9 cellular contexts compared by ENCODE assay signal in the genomic region with DNA sequence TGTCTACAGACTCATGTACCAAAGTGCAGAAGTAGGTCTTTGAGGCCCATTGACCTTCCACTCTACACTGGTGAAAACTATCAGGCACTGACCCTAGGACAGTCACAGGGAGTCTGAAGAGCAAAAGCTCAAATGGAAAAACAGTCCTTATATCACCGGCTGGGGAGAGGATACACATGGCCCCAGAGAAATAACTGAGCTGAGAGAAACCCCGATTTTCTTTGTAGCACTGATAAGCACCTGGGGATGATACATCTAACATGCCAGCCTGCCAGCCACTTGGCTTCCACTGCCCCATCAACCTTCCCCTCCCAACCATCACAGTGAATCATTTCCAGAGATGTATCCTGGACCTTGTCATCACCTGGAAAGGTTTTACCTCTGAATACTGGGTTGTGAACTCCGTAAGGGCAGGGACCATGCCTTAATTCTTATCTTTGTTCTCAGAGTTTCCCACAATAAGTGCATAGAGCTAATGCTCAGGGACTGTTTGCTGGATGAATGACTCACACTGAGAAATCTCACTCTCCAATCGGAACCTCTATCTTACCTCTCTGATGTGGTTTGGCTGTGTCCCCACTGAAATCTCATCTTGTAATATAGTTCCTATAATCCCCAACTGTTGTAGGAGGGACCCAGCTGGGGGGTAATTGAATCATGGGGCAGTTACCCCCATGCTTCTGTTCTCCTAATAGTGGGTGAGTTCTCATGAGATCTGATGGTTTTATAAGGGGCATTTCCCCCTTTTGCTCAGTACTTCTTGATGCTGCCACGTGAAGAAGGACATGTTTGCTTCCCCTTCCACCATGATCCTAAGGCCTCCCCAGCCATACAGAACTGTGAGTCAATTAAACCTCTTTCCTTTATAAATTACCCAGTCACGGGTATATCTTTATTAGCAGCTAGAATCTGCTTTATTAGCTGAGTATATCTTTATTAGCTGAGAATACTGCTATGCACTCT. TPM values are rescaled to one million over a fixed set of nuclear protein-coding genes. Genes with fewer than 3 reads are reported as not detected.
A peak's percentile ranks its signal among the peaks of the same experiment; 100 is the strongest.
DNase-seq lines count a peak whose midpoint lies in the region; ATAC-seq and TF ChIP-seq lines count a peak whose summit lies in the region.
"Had no signal": no experiment of that assay in that cellular context is flagged by ENCODE, and none has a peak within 500 bp of the region (broad histone marks: within the 10 kb centered on the region; RNA-seq: fewer than 3 reads in every experiment).

No MANE protein-coding gene starts in this region.

- peak overlapping the region; percentile 55 for H3K27ac Mint-ChIP-seq in HFFc6
- no peak overlapping the region for H3K27ac Mint-ChIP-seq in chondrocyte (ENCODE audit: unreplicated experiment)
- H3K27ac Mint-ChIP-seq: memory B cell had no signal

- H3K9me3 Mint-ChIP-seq in HFFc6 (no peaks in the 10 kb centered on the region), chondrocyte (ENCODE audit: low read depth) (no peaks in the 10 kb centered on the region)
- H3K9me3 Mint-ChIP-seq: memory B cell had no signal

- peaks cover 27% of the 10 kb centered on the region for H3K4me1 Mint-ChIP-seq in HFFc6 (ENCODE audit: low read depth)
- H3K4me1 Mint-ChIP-seq in chondrocyte (ENCODE audit: low read depth), result peaks cover 36% of the 10 kb centered on the region
- H3K4me1 Mint-ChIP-seq: memory B cell had no signal

- H3K9me3 ChIP-seq in SJSA1 (replicated peaks) (no peaks in the 10 kb centered on the region), thyroid gland (no peaks in the 10 kb centered on the region)

- ATAC-seq in HG03469 (IDR thresholded peaks at IDR 0.05; ENCODE audit: unreplicated experiment), result no peak
- no peak for ATAC-seq in GM19324 (IDR thresholded peaks at IDR 0.05; ENCODE audit: low FRiP score, unreplicated experiment)

- 86 to 90% methylated on average over 6 of the region's 6 CpGs for WGBS in thyroid gland, 2 donors

- intact Hi-C loops in thyroid gland (cut with DNase I), result no loop called here

- H3K27me3 Mint-ChIP-seq in HFFc6 (ENCODE audit: insufficient read depth) (no peaks in the 10 kb centered on the region), chondrocyte (ENCODE audit: low read depth) (no peaks in the 10 kb centered on the region)

- peaks cover 66% of the 10 kb centered on the region for H3K36me3 ChIP-seq in SJSA1
- no peaks in the 10 kb centered on the region for H3K36me3 ChIP-seq in kidney epithelial cell (ENCODE audit: control insufficient read depth, insufficient read depth, low read length)
- H3K36me3 ChIP-seq in thyroid gland, result no peaks in the 10 kb centered on the region

- no peak for TF ChIP-seq POLR2A in thyroid gland (IDR thresholded peaks at IDR 0.05)

- H3K4me3 ChIP-seq in GM12865 (ENCODE audit: low read depth, low read length) (no peak overlapping the region), SJSA1 (no peak overlapping the region), kidney epithelial cell (ENCODE audit: low read depth, low read length) (no peak overlapping the region), thyroid gland (replicated peaks in 1 of 3) (no peak overlapping the region)

- H3K27ac ChIP-seq in SJSA1, result no peak overlapping the region
- no peak overlapping the region for H3K27ac ChIP-seq in thyroid gland

- TF ChIP-seq CTCF in GM12865 (IDR thresholded peaks at IDR 0.05; ENCODE audit: insufficient read depth, low read depth, low read length, missing control alignments), result no peak
- TF ChIP-seq CTCF in HFFc6 (IDR thresholded peaks at IDR 0.05), result no peak
- no peak for TF ChIP-seq CTCF in kidney epithelial cell (IDR thresholded peaks at IDR 0.05; ENCODE audit: insufficient read depth, low read length, poor library complexity, severe bottlenecking)
- no peak for TF ChIP-seq CTCF in chondrocyte (IDR thresholded peaks at IDR 0.05)
- TF ChIP-seq CTCF in thyroid gland (IDR thresholded peaks at IDR 0.05), result no peak

- H3K27me3 ChIP-seq in SJSA1 (replicated peaks), result no peaks in the 10 kb centered on the region
- H3K27me3 ChIP-seq in kidney epithelial cell (ENCODE audit: control insufficient read depth, insufficient read depth, low read length), result no peaks in the 10 kb centered on the region
- no peaks in the 10 kb centered on the region for H3K27me3 ChIP-seq in thyroid gland

- peaks cover 27% of the 10 kb centered on the region for H3K36me3 Mint-ChIP-seq in HFFc6 (ENCODE audit: low read depth)
- peaks cover 15% of the 10 kb centered on the region for H3K36me3 Mint-ChIP-seq in chondrocyte (ENCODE audit: low read depth)
- H3K36me3 Mint-ChIP-seq: memory B cell had no signal

- DNase-seq in GM12865 (ENCODE audit: low read depth) (peak; percentile 70), HFFc6 (peak; percentile 78), SJSA1 (ENCODE audit: low read depth in 1 of 2, low spot score in 2 of 2) (peak; percentile 55 to 72), kidney epithelial cell (ENCODE audit: low read depth) (peak; percentile 77), chondrocyte (ENCODE audit: low spot score) (no peak), thyroid gland (no peak)

- peak overlapping the region; percentile 2; the same call in 1 of the 2 replicates for H3K4me3 Mint-ChIP-seq in HFFc6
- H3K4me3 Mint-ChIP-seq in chondrocyte (ENCODE audit: unreplicated experiment), result no peak overlapping the region
- H3K4me3 Mint-ChIP-seq: memory B cell had no signal

- peaks cover 32% of the 10 kb centered on the region for H3K4me1 ChIP-seq in SJSA1 (replicated peaks)
- no peaks in the 10 kb centered on the region for H3K4me1 ChIP-seq in thyroid gland

RNA-seq across cellular contexts. Expression of gene EVA1A, which starts 37.1 kb away (rescaled TPM):
- 10 to 100 TPM; 61.7 to 75.2 (median 68.8) TPM for total RNA-seq in HFFc6 (2021; fragmentation: NEBNext Ultra II Directional; extraction: Animal tissue kit (Norgen Biotek cat#: 25700))
- 152 and 214 TPM in 2 replicates for total RNA-seq in SJSA1 (2014; rRNA removed; shearing (Covaris generic))
- total RNA-seq in kidney epithelial cell (112 and 144 TPM in 2 replicates), chondrocyte (19.8 to 27.3 TPM (median 20.9 TPM) in 3 replicates), thyroid gland (10 to 100 TPM in 3 of 4 donors, 1 to 10 TPM in 1; 3.6 to 19.8 (median 12.3) TPM)

Comparison
In these comparisons a context has a peak if more than half of its experiments do, and no peak if none do; other contexts are left out.
1. DNase-seq: peak in GM12865 (single experiment), HFFc6 (single experiment), SJSA1 (2 of 2) and kidney epithelial cell (single experiment); none in chondrocyte (single experiment) and thyroid gland (0 of 2).